In genomic region chr16:49260956-49261530, GRCh38 we compare ENCODE assay signal across 19 cellular contexts. TPM values are rescaled to one million over a fixed set of nuclear protein-coding genes. Genes with fewer than 3 reads are reported as not detected.
DNase-seq lines count a peak whose midpoint lies in the region; ATAC-seq and TF ChIP-seq lines count a peak whose summit lies in the region.
"Had no signal": no experiment of that assay in that cellular context is flagged by ENCODE, and none has a peak within 500 bp of the region (broad histone marks: within the 10 kb centered on the region; RNA-seq: fewer than 3 reads in every experiment).

No MANE protein-coding gene starts in this region.

- WGBS in esophagus muscularis mucosa, result 55% methylated on average over 8 of the region's 8 CpGs

- H3K27me3 ChIP-seq in esophagus muscularis mucosa (peaks cover 0 to 17% (median 0%) of the 10 kb centered on the region in 4 donors), neural cell (ENCODE audit: insufficient read depth, low read depth, low read length) (peaks cover 5% of the 10 kb centered on the region), BE2C (no peaks in the 10 kb centered on the region)

- H3F3A ChIP-seq in neural cell (ENCODE audit: insufficient read depth, low read length, poor library complexity, severe bottlenecking), result no peaks in the 10 kb centered on the region

- H3K4me2 ChIP-seq in neural cell (ENCODE audit: low read length), result no peak overlapping the region

- H4K20me1 ChIP-seq in neural cell (ENCODE audit: insufficient read depth), result no peaks in the 10 kb centered on the region

- TF ChIP-seq CTCF in esophagus muscularis mucosa (IDR thresholded peaks at IDR 0.05) (no peak), neural cell (IDR thresholded peaks at IDR 0.05; ENCODE audit: poor library complexity, severe bottlenecking) (no peak), BE2C (IDR thresholded peaks at IDR 0.05; ENCODE audit: low read depth, low read length) (no peak)

- no peaks in the 10 kb centered on the region for H3K36me3 ChIP-seq in esophagus muscularis mucosa
- no peaks in the 10 kb centered on the region for H3K36me3 ChIP-seq in neural cell (ENCODE audit: insufficient read depth, low read length)
- no peaks in the 10 kb centered on the region for H3K36me3 ChIP-seq in BE2C

- ATAC-seq in GM18873 (IDR thresholded peaks at IDR 0.05; ENCODE audit: low FRiP score, unreplicated experiment), result no peak

- H3K4me3 ChIP-seq in esophagus muscularis mucosa (no peak overlapping the region), neural cell (ENCODE audit: low read length) (peak overlapping the region; percentile 24), BE2C (ENCODE audit: low read depth, low read length) (no peak overlapping the region)

- DNase-seq in G401 (ENCODE audit: low spot score), result peak; percentile 19
- DNase-seq in esophagus muscularis mucosa (ENCODE audit: extremely low spot score), result peak; percentile 79
- DNase-seq in AG08396 (ENCODE audit: low spot score), result no peak
- no peak for DNase-seq in BE2C
- DNase-seq: AML-193; C1 segment of cervical spinal cord; Calu3; CD4-positive, alpha-beta memory T cell; COR-L47; DMS53; DMS79 treated with DMSO at 0.1 percent for 48 hours; GOT3; H7; HCEC 1CT had no signal

- intact Hi-C loops in esophagus muscularis mucosa (cut with DNase I), result no loop called here

- H2AFZ ChIP-seq in neural cell (ENCODE audit: low read depth, low read length), result no peak overlapping the region

- TF ChIP-seq POLR2A in esophagus muscularis mucosa (IDR thresholded peaks at IDR 0.05; ENCODE audit: low read depth), result no peak

- H3K79me2 ChIP-seq in neural cell (replicated peaks; ENCODE audit: insufficient read depth, low read length), result no peaks in the 10 kb centered on the region

- no peak for TF ChIP-seq RAD21 in neural cell (conservative IDR thresholded peaks at IDR 0.05)

- in situ Hi-C loops in G401 (cut with HindIII; ENCODE audit: low sequenced_read_pairs), result no loop called here

- no peaks in the 10 kb centered on the region for H3K9me2 ChIP-seq in neural cell (ENCODE audit: insufficient read depth, low read length)

- H3K4me1 ChIP-seq in esophagus muscularis mucosa (no peaks in the 10 kb centered on the region), BE2C (no peaks in the 10 kb centered on the region)

- no peak for TF ChIP-seq EP300 in esophagus muscularis mucosa (IDR thresholded peaks at IDR 0.05)
- no peak for TF ChIP-seq EP300 in neural cell (conservative IDR thresholded peaks at IDR 0.05; ENCODE audit: poor library complexity, severe bottlenecking)

- no peak overlapping the region for H3K27ac ChIP-seq in esophagus muscularis mucosa (replicated peaks in 1 of 4)
- no peak overlapping the region for H3K27ac ChIP-seq in neural cell (ENCODE audit: low read length)
- H3K27ac ChIP-seq: 22Rv1 had no signal

- no peak overlapping the region for H3K9ac ChIP-seq in neural cell (ENCODE audit: low read length)

- H3K9me3 ChIP-seq in esophagus muscularis mucosa (no peaks in the 10 kb centered on the region), neural cell (ENCODE audit: low read length) (no peaks in the 10 kb centered on the region), BE2C (no peaks in the 10 kb centered on the region)

TF ChIP-seq in neural cell, 6 proteins besides CTCF, POLR2A, EP300 and RAD21:
- no peak for TF ChIP-seq POLR2AphosphoS5 (IDR thresholded peaks at IDR 0.05)

RNA-seq across cellular contexts. Expression of gene CBLN1, which starts 20.6 kb away (rescaled TPM):
- total RNA-seq in G401 (2014; rRNA removed; shearing (Covaris generic)), result 0.44 TPM in 1 of 2 replicates, not detected in the other
- 1 to 10 TPM in 1 of 4 donors, under 1 TPM in 2, not detected in 1; 0.32 to 1.4 (median 0.83) TPM for total RNA-seq in esophagus muscularis mucosa
- polyA plus RNA-seq in neural cell, result 7.7 and 10.5 TPM in 2 replicates
- polyA minus RNA-seq in neural cell, result 5.1 and 6.7 TPM in 2 replicates
- polyA plus RNA-seq in BE2C (2012; ENCODE audit: insufficient read depth, insufficient read length, low read depth), result 4.8 TPM
- total RNA-seq: Calu3; CD4-positive, alpha-beta memory T cell had no signal
- polyA plus RNA-seq: AG04450; BJ; CD4-positive, alpha-beta memory T cell had no signal

Comparison
In these comparisons a context has a peak if more than half of its experiments do, and no peak if none do; other contexts are left out.
1. DNase-seq: peak in G401 (single experiment) and esophagus muscularis mucosa (single experiment); none in AG08396 (single experiment) and BE2C (single experiment).